Comparison of ENCODE assay signal across 5 cellular contexts in genomic region chr16:32870628-32871027, GRCh38.
A peak's percentile ranks its signal among the peaks of the same experiment; 100 is the strongest.
DNase-seq lines count a peak whose midpoint lies in the region; ATAC-seq, FAIRE-seq and TF ChIP-seq lines count a peak whose summit lies in the region.
"Not testable (repeated sequence)": the region's sequence is repeated elsewhere in the genome, so short reads cannot be mapped to it uniquely, and the experiment has no call there.

No MANE protein-coding gene starts in this region.

- not testable (repeated sequence) for H4K20me1 ChIP-seq in HepG2 (ENCODE audit: insufficient read depth, low read length)

- no CpG with 5 or more reads among the region's 17 CpGs for WGBS in heart right ventricle, 2 donors
- WGBS in HepG2 (ENCODE audit: low lambda C conversion rate) = no CpG with 5 or more reads among the region's 17 CpGs

- not testable (repeated sequence) for BruUV-seq in HepG2 (replicated peaks; lab: Mats Ljungman, UMichigan)

- not testable (repeated sequence) for H3K27ac ChIP-seq in heart right ventricle; HepG2 (ENCODE audit: extremely low read length, insufficient read depth, low read length); gastrocnemius medialis

- POLR2A ChIA-PET in HepG2 (lab: Yijun Ruan, JAX) = not testable (repeated sequence)

- H3K79me2 ChIP-seq in HepG2 (ENCODE audit: insufficient read depth, low read length) = not testable (repeated sequence)

- TF ChIP-seq POLR2A in HepG2 (IDR thresholded peaks at IDR 0.05; ENCODE audit: insufficient read depth in 1 of 2, low read depth in 2 of 2, low read length in 2 of 2); gastrocnemius medialis (IDR thresholded peaks at IDR 0.05): not testable (repeated sequence)

- H3K4me2 ChIP-seq in HepG2 (ENCODE audit: low read depth, low read length) = not testable (repeated sequence)

- FAIRE-seq in HepG2 (lab: Jason Lieb, UNC) = peak; percentile 60

- not testable (repeated sequence) for DNase-seq in Right ventricle myocardium superior; heart right ventricle; HepG2 (ENCODE audit: low spot score); gastrocnemius medialis

- not testable (repeated sequence) for TF ChIP-seq RAD21 in HepG2 (CRISPR knock-in tag; IDR thresholded peaks at IDR 0.05)

- not testable (repeated sequence) for H3K36me3 ChIP-seq in heart right ventricle; HepG2 (replicated peaks in 1 of 2; ENCODE audit: control insufficient read depth in 1 of 2, insufficient read depth in 2 of 2, low read length in 2 of 2); gastrocnemius medialis

- H3K9me3 ChIP-seq in heart right ventricle; HepG2 (ENCODE audit: low read length); gastrocnemius medialis: not testable (repeated sequence)

- not testable (repeated sequence) for H3K27me3 ChIP-seq in heart right ventricle; HepG2 (ENCODE audit: control insufficient read depth in 1 of 2, insufficient read depth in 2 of 2, low read length in 2 of 2); gastrocnemius medialis

- H3K4me1 ChIP-seq in heart right ventricle; HepG2 (ENCODE audit: insufficient read depth, low read length); gastrocnemius medialis: not testable (repeated sequence)

- intact Hi-C loops in Right ventricle myocardium superior (cut with DNase I); heart right ventricle (cut with DNase I); HepG2 (cut with micrococcal nuclease; ENCODE audit: unreplicated experiment); gastrocnemius medialis (cut with DNase I; ENCODE audit: low total_unique reads): not testable (repeated sequence)

- TF ChIP-seq EP300 in HepG2 (IDR thresholded peaks at IDR 0.05; ENCODE audit: low read depth in 2 of 2, low read length in 2 of 2); HepG2 (CRISPR knock-in tag; IDR thresholded peaks at IDR 0.05; ENCODE audit: borderline replicate concordance): not testable (repeated sequence)

- not testable (repeated sequence) for H3K4me3 ChIP-seq in heart right ventricle; HepG2 (replicated peaks in 1 of 3; ENCODE audit: insufficient read depth in 1 of 3, low read depth in 2 of 3, low read length in 3 of 3); gastrocnemius medialis

- H2AFZ ChIP-seq in HepG2 (ENCODE audit: low read length) = not testable (repeated sequence)

- in situ Hi-C loops in HepG2 (cut with HindIII; ENCODE audit: extremely low pct_ligation_motif_present, low pct_unique_long_range_greater_than_20kb); gastrocnemius medialis (cut with MboI; ENCODE audit: low sequenced_read_pairs in 4 of 4): not testable (repeated sequence)

- CTCF ChIA-PET in HepG2 (lab: Yijun Ruan, JAX; ENCODE audit: low intra/inter-chr PET ratio, low total read pairs) = not testable (repeated sequence)

- ATAC-seq in esophagus mucosa = peak; percentile 31
- peak; percentile 56 for ATAC-seq in Right ventricle myocardium superior (ENCODE audit: poor library complexity)
- peak in 6 of 8 donors; percentile 25 to 73 (median 41) for ATAC-seq in heart right ventricle
- not testable (repeated sequence) for ATAC-seq in HepG2
- ATAC-seq in gastrocnemius medialis = peak; percentile 22 to 40

- not testable (repeated sequence) for TF ChIP-seq CTCF in heart right ventricle (IDR thresholded peaks at IDR 0.05); HepG2 (CRISPR knock-in tag; IDR thresholded peaks at IDR 0.05); gastrocnemius medialis (IDR thresholded peaks at IDR 0.05 in 4 of 5, conservative IDR thresholded peaks at IDR 0.05 in 1 of 5)

- not testable (repeated sequence) for H3K9ac ChIP-seq in HepG2 (ENCODE audit: insufficient read depth, low read depth, low read length)
